Comparison of ENCODE assay signal across 8 cellular contexts in genomic region chr2:33599943-33600192, GRCh38. TPM values are rescaled to one million over a fixed set of nuclear protein-coding genes. Genes with fewer than 3 reads are reported as not detected.
DNase-seq lines count a peak whose midpoint lies in the region; ATAC-seq, FAIRE-seq and TF ChIP-seq lines count a peak whose summit lies in the region.

No MANE protein-coding gene starts in this region.

- H3K4me3 ChIP-seq in GM12878 (peak overlapping the region; percentile 57), lower lobe of right lung (peak overlapping the region; percentile 93), tibial nerve (peak overlapping the region; percentile 41 to 98 (median 88))

- FAIRE-seq in GM12878 (lab: Jason Lieb, UNC): no peak

- SMC1A ChIA-PET in GM12878 (lab: Charles Lee; ENCODE audit: uncharacterized antibody, unreplicated experiment): interaction anchor here (1.1 to 2.4 kb wide), 11 partner anchors 9 to 474 kb away, joined by 3 to 24 read pairs (median 3); partner anchors contain the start of gene RASGRP3

- no TSS peak for BruUV-seq in GM12878 (replicated peaks; lab: Mats Ljungman, UMichigan)

- in situ Hi-C loops in GM12878 (cut with MboI): loop anchor here (25.0 kb wide), 1 partner anchor 838 kb away; no protein-coding TSS in a partner anchor

- H3K36me3 Mint-ChIP-seq in activated T-cell treated with anti-CD3 and anti-CD28 coated beads, Interleukin-2, amount 50 U/mL, for 72 hours (ENCODE audit: insufficient read depth in 2 of 2): peaks cover 0 to 3% of the 10 kb centered on the region in 2 donors

- no peaks in the 10 kb centered on the region for H3K4me1 ChIP-seq in GM12878 (ENCODE audit: control insufficient read depth, insufficient read depth, low read length)
- H3K4me1 ChIP-seq in lower lobe of right lung: peaks cover 25% of the 10 kb centered on the region
- H3K4me1 ChIP-seq in tibial nerve: peaks cover 2 to 35% (median 10%) of the 10 kb centered on the region in 4 donors

- RAD21 ChIA-PET in GM12878 (lab: Charles Lee; ENCODE audit: unreplicated experiment): interaction anchor here (0.8 to 2.8 kb wide), 9 partner anchors 17 to 124 kb away, joined by 3 to 26 read pairs (median 6); no protein-coding TSS in a partner anchor

- peak overlapping the region; percentile 87; the same call in 1 of the 2 replicates for H3K9ac ChIP-seq in GM12878 (ENCODE audit: control insufficient read depth, insufficient read depth, low read length)

- POLR2A ChIA-PET in GM12878 (lab: Charles Lee): interaction anchor here (1.5 to 2.2 kb wide), 2 partner anchors 17 to 123 kb away, joined by 8 to 22 read pairs; partner anchors contain the start of gene RASGRP3

- DNase-seq in activated T-cell treated with anti-CD3 and anti-CD28 coated beads, Interleukin-2, amount 50 U/mL, for 72 hours: no peak
- no peak for DNase-seq in activated T-cell treated with anti-CD3 and anti-CD28 coated beads for 4 hours
- no peak for DNase-seq in GM12878 (ENCODE audit: low read depth, low spot score)
- no peak for DNase-seq in lower lobe of right lung
- DNase-seq in tibial nerve (ENCODE audit: low spot score in 2 of 2): no peak
- no peak for DNase-seq in GM19238 (ENCODE audit: insufficient read length, low spot score)
- DNase-seq in kidney glomerular epithelial cell (lab: John Stamatoyannopoulos, UW): no peak
- no peak for DNase-seq in HuH-7.5 (ENCODE audit: low spot score)

- peak overlapping the region; percentile 85 for H2AFZ ChIP-seq in GM12878 (ENCODE audit: control insufficient read depth, low read depth, low read length)

- peak overlapping the region; percentile 90 to 99 for H3K4me3 Mint-ChIP-seq in activated T-cell treated with anti-CD3 and anti-CD28 coated beads, Interleukin-2, amount 50 U/mL, for 72 hours

- H3K36me3 ChIP-seq in GM12878 (ENCODE audit: control insufficient read depth in 2 of 2, insufficient read depth in 2 of 2, low read length in 1 of 2): 0 out of 4 replicates have a peak, but pooled peaks cover 0 to under 1% of the 10 kb centered on the region in 2 experiments
- peaks cover 6% of the 10 kb centered on the region for H3K36me3 ChIP-seq in lower lobe of right lung
- H3K36me3 ChIP-seq in tibial nerve: no peaks in the 10 kb centered on the region

- H3K9me3 ChIP-seq in GM12878 (replicated peaks; ENCODE audit: control insufficient read depth, insufficient read depth, low read length) (no peaks in the 10 kb centered on the region), lower lobe of right lung (no peaks in the 10 kb centered on the region), tibial nerve (no peaks in the 10 kb centered on the region)

- H3K9me3 Mint-ChIP-seq in activated T-cell treated with anti-CD3 and anti-CD28 coated beads, Interleukin-2, amount 50 U/mL, for 72 hours: no peaks in the 10 kb centered on the region

- no peaks in the 10 kb centered on the region for H3K27me3 ChIP-seq in GM12878 (replicated peaks in 1 of 2; ENCODE audit: control insufficient read depth in 2 of 2, insufficient read depth in 2 of 2, low read length in 1 of 2)
- no peaks in the 10 kb centered on the region for H3K27me3 ChIP-seq in lower lobe of right lung (ENCODE audit: low read depth)
- no peaks in the 10 kb centered on the region for H3K27me3 ChIP-seq in tibial nerve

- H4K20me1 ChIP-seq in GM12878 (ENCODE audit: control insufficient read depth, insufficient read depth): no peaks in the 10 kb centered on the region

- peak overlapping the region; percentile 49 for H3K4me2 ChIP-seq in GM12878 (ENCODE audit: control insufficient read depth, insufficient read depth)

- peak overlapping the region; percentile 94 for H3K27ac Mint-ChIP-seq in activated T-cell treated with anti-CD3 and anti-CD28 coated beads, Interleukin-2, amount 50 U/mL, for 72 hours

- TF ChIP-seq CTCF in GM12878 (IDR thresholded peaks at IDR 0.05 in 2 of 3, conservative IDR thresholded peaks at IDR 0.05 in 1 of 3; ENCODE audit: control insufficient read depth in 2 of 3, extremely low read depth in 1 of 3, insufficient read depth in 1 of 3, low read depth in 3 of 3, low read length in 3 of 3) (no peak), lower lobe of right lung (IDR thresholded peaks at IDR 0.05) (no peak), tibial nerve (IDR thresholded peaks at IDR 0.05) (no peak)

- WGBS in GM12878 (ENCODE audit: insufficient coverage, insufficient replicate concordance, low lambda C conversion rate, missing lambda C conversion rate): 34% methylated on average over 3 of the region's 3 CpGs
- WGBS in tibial nerve, 2 donors: 9 to 17% methylated on average over 3 of the region's 3 CpGs

- peaks cover 41% of the 10 kb centered on the region for H3K4me1 Mint-ChIP-seq in activated T-cell treated with anti-CD3 and anti-CD28 coated beads, Interleukin-2, amount 50 U/mL, for 72 hours (ENCODE audit: low read depth)

- TF ChIP-seq POLR2A in GM12878 (IDR thresholded peaks at IDR 0.05; ENCODE audit: low read depth, low read length) (no peak), tibial nerve (IDR thresholded peaks at IDR 0.05) (no peak)

- peaks cover 42% of the 10 kb centered on the region for H3K79me2 ChIP-seq in GM12878 (ENCODE audit: control insufficient read depth, insufficient read depth, low read length)

- ATAC-seq in activated T-cell treated with anti-CD3 and anti-CD28 coated beads, Interleukin-2, amount 50 U/mL, for 72 hours (replicated peaks in 1 of 2): no peak
- ATAC-seq in GM12878 (no peak), lower lobe of right lung (no peak)

- TF ChIP-seq RAD21 in GM12878 (IDR thresholded peaks at IDR 0.05; ENCODE audit: insufficient read depth, low read depth, low read length): no peak

- H3K27me3 Mint-ChIP-seq in activated T-cell treated with anti-CD3 and anti-CD28 coated beads, Interleukin-2, amount 50 U/mL, for 72 hours (ENCODE audit: low read depth): no peaks in the 10 kb centered on the region

- intact Hi-C loops in GM12878 (cut with micrococcal nuclease; ENCODE audit: unreplicated experiment): loop anchor here (5.0 kb wide), 1 partner anchor 123 kb away; the partner anchor contains the start of gene RASGRP3
- intact Hi-C loops in lower lobe of right lung (cut with DNase I): no loop called here

- CTCF ChIA-PET in GM12878 (lab: Yijun Ruan, JAX): interaction anchor here (1.2 to 2.8 kb wide), 7 partner anchors 8 to 123 kb away, joined by 3 to 34 read pairs (median 5); partner anchors contain the start of gene RASGRP3

- TF ChIP-seq EP300 in GM12878 (IDR thresholded peaks at IDR 0.05; ENCODE audit: borderline replicate concordance in 1 of 2, control insufficient read depth in 1 of 2, low read depth in 2 of 2, low read length in 2 of 2) (no peak), tibial nerve (IDR thresholded peaks at IDR 0.05) (no peak)

- H3K27ac ChIP-seq in GM12878 (ENCODE audit: control insufficient read depth, insufficient read depth) (no peak overlapping the region; the same call in 1 of the 2 replicates), lower lobe of right lung (peak overlapping the region; percentile 84), tibial nerve (peak overlapping the region; percentile 72 to 93 (median 78))

TF ChIP-seq in GM12878, 131 proteins besides CTCF, POLR2A, EP300 and RAD21:
- TF ChIP-seq PRDM15 (CRISPR knock-in tag; IDR thresholded peaks at IDR 0.05) (no peak), MTA2 (IDR thresholded peaks at IDR 0.05; ENCODE audit: low read depth) (no peak)
TF ChIP-seq in GM12878: peak in this region for 0.

RNA-seq across cellular contexts. Expression of gene FAM98A, which starts 0.8 kb away (rescaled TPM):
- 10 to 100 TPM; 20.7 to 21.6 TPM for total RNA-seq in activated T-cell treated with anti-CD3 and anti-CD28 coated beads, Interleukin-2, amount 50 U/mL, for 72 hours
- total RNA-seq in GM12878 (2013; cell fraction: nucleolus; rRNA removed): 55.4 and 55.7 TPM in 2 replicates
- total RNA-seq in GM12878 (2014; rRNA removed) (27.6 and 29.7 TPM in 2 replicates), GM12878 (2014; rRNA removed; fragmentation: Illumina TruSeq; extraction: Trizol) (46.8 and 61.2 TPM in 2 replicates), GM12878 (2021) (75.0 and 81.2 TPM in 2 replicates), lower lobe of right lung (40.4 TPM), tibial nerve (10 to 100 TPM; 20.4 to 47.9 (median 25.7) TPM)
- polyA plus RNA-seq in GM12878 (2011; ENCODE audit: low read depth): 20.3 TPM
- polyA plus RNA-seq in GM12878 (2011; rRNA removed) (76.0 and 79.3 TPM in 2 replicates), GM12878 (2014; fragmentation: Illumina TruSeq; extraction: Trizol) (231 and 416 TPM in 2 replicates), GM12878 (2014; fragmentation: Nextera tagmentation; extraction: Ambion mirVana) (10 to 100 TPM; 34.4 to 55.6 TPM), GM12878 (2014; rRNA removed) (76.0 and 113 TPM in 2 replicates), GM12878 (2016; fragmentation: Nextera tagmentation; extraction: Ambion mirVana) (10 to 100 TPM; 90.6 TPM)
- 133 and 140 TPM in 2 replicates for polyA plus RNA-seq in GM12878 (2011; cell fraction: cytosol; rRNA removed)
- 59.8 and 90.4 TPM in 2 replicates for polyA plus RNA-seq in GM12878 (2011; cell fraction: nucleus; rRNA removed)
- polyA plus RNA-seq in GM12878 (2012): 58.1 and 61.4 TPM in 2 replicates
- 64.3 and 90.7 TPM in 2 replicates for polyA minus RNA-seq in GM12878 (2011; rRNA and poly(A)+ RNA removed)
- 20.8 and 28.2 TPM in 2 replicates for polyA minus RNA-seq in GM12878 (2011; cell fraction: cytosol; rRNA and poly(A)+ RNA removed)
- polyA minus RNA-seq in GM12878 (2011; cell fraction: nucleus; rRNA and poly(A)+ RNA removed): 30.1 and 34.3 TPM in 2 replicates
